Comparison of ENCODE assay signal across 10 cellular contexts in genomic region chr3:188397766-188398705, GRCh38.
DNase-seq lines count a peak whose midpoint lies in the region; ATAC-seq, FAIRE-seq and TF ChIP-seq lines count a peak whose summit lies in the region.
"Had no signal": no experiment of that assay in that cellular context is flagged by ENCODE, and none has a peak within 500 bp of the region (broad histone marks: within the 10 kb centered on the region; RNA-seq: fewer than 3 reads in every experiment).

No MANE protein-coding gene starts in this region.

- dilution Hi-C loops in keratinocyte (cut with MboI; ENCODE audit: extremely low pct_ligation_motif_present, low sequenced_read_pairs) = no loop called here

- H4K20me1 ChIP-seq in keratinocyte (ENCODE audit: control insufficient read depth, extremely low read depth, insufficient read depth, low read length) = no peaks in the 10 kb centered on the region

- intact Hi-C loops in activated CD4-positive, alpha-beta memory T cell treated with anti-CD3 and anti-CD28 coated beads for 36 hours (cut with micrococcal nuclease) = loop anchor here (10.0 kb wide), 3 partner anchors 117 to 593 kb away; no protein-coding TSS in a partner anchor

- no peak overlapping the region for H3K4me2 ChIP-seq in keratinocyte (ENCODE audit: control insufficient read depth, extremely low read depth, insufficient read depth, low read depth, low read length)

- H3K9me3 Mint-ChIP-seq in activated CD4-positive, alpha-beta memory T cell treated with anti-CD3 and anti-CD28 coated beads for 36 hours = peaks cover 2% of the 10 kb centered on the region
- H3K9me3 Mint-ChIP-seq in activated CD4-positive, alpha-beta memory T cell treated with anti-CD3 and anti-CD28 coated beads, Interleukin-2, amount 10 ng/mL, durations not matched to agents 7 days and 5 days = no peaks in the 10 kb centered on the region
- H3K9me3 Mint-ChIP-seq in activated naive CD8-positive, alpha-beta T cell treated with anti-CD3 and anti-CD28 coated beads, Interleukin-2, amount 10 ng/mL, durations not matched to agents 7 days and 5 days = peaks cover 4% of the 10 kb centered on the region
- peaks cover 8% of the 10 kb centered on the region for H3K9me3 Mint-ChIP-seq in stimulated activated memory B cell treated with anti-CD40 and anti-IgM and Interleukin-4, amounts not matched to agents 10 μg/mL and 1 μg/mL and 100 μg/mL, for 72 hours

- peak overlapping the region; percentile 11 for H3K4me3 Mint-ChIP-seq in activated CD4-positive, alpha-beta memory T cell treated with anti-CD3 and anti-CD28 coated beads for 36 hours
- no peak overlapping the region for H3K4me3 Mint-ChIP-seq in activated CD4-positive, alpha-beta memory T cell treated with anti-CD3 and anti-CD28 coated beads, Interleukin-2, amount 10 ng/mL, durations not matched to agents 7 days and 5 days
- H3K4me3 Mint-ChIP-seq in activated naive CD8-positive, alpha-beta T cell treated with anti-CD3 and anti-CD28 coated beads, Interleukin-2, amount 10 ng/mL, durations not matched to agents 7 days and 5 days = peak overlapping the region; percentile 62
- H3K4me3 Mint-ChIP-seq in stimulated activated memory B cell treated with anti-CD40 and anti-IgM and Interleukin-4, amounts not matched to agents 10 μg/mL and 1 μg/mL and 100 μg/mL, for 72 hours = peak overlapping the region; percentile 55

- H3K36me3 Mint-ChIP-seq in activated CD4-positive, alpha-beta memory T cell treated with anti-CD3 and anti-CD28 coated beads for 36 hours = peaks cover 8% of the 10 kb centered on the region
- H3K36me3 Mint-ChIP-seq in activated CD4-positive, alpha-beta memory T cell treated with anti-CD3 and anti-CD28 coated beads, Interleukin-2, amount 10 ng/mL, durations not matched to agents 7 days and 5 days (ENCODE audit: low read depth) = peaks cover 6% of the 10 kb centered on the region
- H3K36me3 Mint-ChIP-seq in activated naive CD8-positive, alpha-beta T cell treated with anti-CD3 and anti-CD28 coated beads, Interleukin-2, amount 10 ng/mL, durations not matched to agents 7 days and 5 days = peaks cover 24% of the 10 kb centered on the region
- H3K36me3 Mint-ChIP-seq in stimulated activated memory B cell treated with anti-CD40 and anti-IgM and Interleukin-4, amounts not matched to agents 10 μg/mL and 1 μg/mL and 100 μg/mL, for 72 hours = peaks cover 17% of the 10 kb centered on the region

- no peaks in the 10 kb centered on the region for H3K27me3 Mint-ChIP-seq in activated CD4-positive, alpha-beta memory T cell treated with anti-CD3 and anti-CD28 coated beads for 36 hours
- H3K27me3 Mint-ChIP-seq in activated CD4-positive, alpha-beta memory T cell treated with anti-CD3 and anti-CD28 coated beads, Interleukin-2, amount 10 ng/mL, durations not matched to agents 7 days and 5 days = peaks cover 3% of the 10 kb centered on the region
- no peaks in the 10 kb centered on the region for H3K27me3 Mint-ChIP-seq in activated naive CD8-positive, alpha-beta T cell treated with anti-CD3 and anti-CD28 coated beads, Interleukin-2, amount 10 ng/mL, durations not matched to agents 7 days and 5 days
- no peaks in the 10 kb centered on the region for H3K27me3 Mint-ChIP-seq in stimulated activated memory B cell treated with anti-CD40 and anti-IgM and Interleukin-4, amounts not matched to agents 10 μg/mL and 1 μg/mL and 100 μg/mL, for 72 hours

- no peak overlapping the region for H3K9ac ChIP-seq in keratinocyte (ENCODE audit: control insufficient read depth, extremely low read depth, insufficient read depth, low read length)
- H3K9ac ChIP-seq: GM23248 had no signal

- no peak overlapping the region for H3K4me3 ChIP-seq in keratinocyte (ENCODE audit: control insufficient read depth in 2 of 3, extremely low read depth in 1 of 3, insufficient read depth in 2 of 3, low read depth in 1 of 3, low read length in 3 of 3)
- H3K4me3 ChIP-seq: GM23248 had no signal

- ATAC-seq in activated naive CD8-positive, alpha-beta T cell treated with anti-CD3 and anti-CD28 coated beads, Interleukin-2, amount 10 ng/mL, durations not matched to agents 7 days and 5 days (ENCODE audit: low read depth) = no peak
- ATAC-seq in stimulated activated memory B cell treated with anti-CD40 and anti-IgM and Interleukin-4, amounts not matched to agents 10 μg/mL and 1 μg/mL and 100 μg/mL, for 72 hours = no peak
- no peak for ATAC-seq in omental fat pad (ENCODE audit: low FRiP score)

- no peaks in the 10 kb centered on the region for H3K9me3 ChIP-seq in keratinocyte (ENCODE audit: control insufficient read depth, low read depth, low read length)

- H3K9me1 ChIP-seq in keratinocyte (ENCODE audit: control insufficient read depth, extremely low read depth, insufficient read depth, low read length) = no peaks in the 10 kb centered on the region

- H3K27me3 ChIP-seq in keratinocyte (ENCODE audit: control insufficient read depth, extremely low read depth, insufficient read depth, low read length) = no peaks in the 10 kb centered on the region

- FAIRE-seq in keratinocyte (lab: Jason Lieb, UNC) = peak; percentile 5

- TF ChIP-seq CTCF in keratinocyte (optimal IDR thresholded peaks at IDR 0.05 in 1 of 3, IDR thresholded peaks at IDR 0.05 in 1 of 3, conservative IDR thresholded peaks at IDR 0.05 in 1 of 3; ENCODE audit: extremely low read depth in 1 of 3, insufficient read depth in 2 of 3, low read length in 3 of 3) = no peak
- TF ChIP-seq CTCF in omental fat pad (IDR thresholded peaks at IDR 0.05) = no peak

- DNase-seq in activated CD4-positive, alpha-beta memory T cell treated with anti-CD3 and anti-CD28 coated beads for 36 hours = peak; percentile 12
- no peak for DNase-seq in activated CD4-positive, alpha-beta memory T cell treated with anti-CD3 and anti-CD28 coated beads, Interleukin-2, amount 10 ng/mL, durations not matched to agents 7 days and 5 days
- DNase-seq in activated naive CD8-positive, alpha-beta T cell treated with anti-CD3 and anti-CD28 coated beads, Interleukin-2, amount 10 ng/mL, durations not matched to agents 7 days and 5 days = no peak
- DNase-seq in keratinocyte (ENCODE audit: low read depth, low spot score) (no peak), omental fat pad (ENCODE audit: low spot score) (no peak), Kasumi-1 (lab: John Stamatoyannopoulos, UW) (no peak), LoVo (ENCODE audit: low spot score) (no peak)
- DNase-seq: GF-D8, GM23248 had no signal

- H3K4me1 Mint-ChIP-seq in activated CD4-positive, alpha-beta memory T cell treated with anti-CD3 and anti-CD28 coated beads for 36 hours (ENCODE audit: low read depth) = peaks cover 58% of the 10 kb centered on the region
- peaks cover 34% of the 10 kb centered on the region for H3K4me1 Mint-ChIP-seq in activated CD4-positive, alpha-beta memory T cell treated with anti-CD3 and anti-CD28 coated beads, Interleukin-2, amount 10 ng/mL, durations not matched to agents 7 days and 5 days
- H3K4me1 Mint-ChIP-seq in activated naive CD8-positive, alpha-beta T cell treated with anti-CD3 and anti-CD28 coated beads, Interleukin-2, amount 10 ng/mL, durations not matched to agents 7 days and 5 days = peaks cover 43% of the 10 kb centered on the region
- H3K4me1 Mint-ChIP-seq in stimulated activated memory B cell treated with anti-CD40 and anti-IgM and Interleukin-4, amounts not matched to agents 10 μg/mL and 1 μg/mL and 100 μg/mL, for 72 hours = peaks cover 67% of the 10 kb centered on the region

- POLR2A ChIA-PET in activated CD4-positive, alpha-beta memory T cell treated with anti-CD3 and anti-CD28 coated beads for 36 hours (lab: Charles Lee) = no interaction called here
- POLR2A ChIA-PET in activated CD4-positive, alpha-beta memory T cell treated with anti-CD3 and anti-CD28 coated beads, Interleukin-2, amount 10 ng/mL, durations not matched to agents 7 days and 5 days (lab: Charles Lee) = no interaction called here
- POLR2A ChIA-PET in activated naive CD8-positive, alpha-beta T cell treated with anti-CD3 and anti-CD28 coated beads, Interleukin-2, amount 10 ng/mL, durations not matched to agents 7 days and 5 days (lab: Charles Lee) = no interaction called here

- H3K27ac ChIP-seq in keratinocyte (ENCODE audit: control insufficient read depth, insufficient read depth, low read length) = no peak overlapping the region
- H3K27ac ChIP-seq: GM23248 had no signal

- H3K4me1 ChIP-seq in keratinocyte (ENCODE audit: control insufficient read depth, extremely low read depth, insufficient read depth, low read length) = peaks cover 9% of the 10 kb centered on the region

- no peaks in the 10 kb centered on the region for H3K36me3 ChIP-seq in keratinocyte (ENCODE audit: control insufficient read depth in 2 of 2, extremely low read depth in 1 of 2, insufficient read depth in 2 of 2, low read length in 2 of 2)

- CTCF ChIA-PET in activated CD4-positive, alpha-beta memory T cell treated with anti-CD3 and anti-CD28 coated beads for 36 hours (lab: Charles Lee) = interaction anchor here (1.1 kb wide), 1 partner anchor 655 kb away, joined by 3 read pairs; no protein-coding TSS in a partner anchor
- CTCF ChIA-PET in activated CD4-positive, alpha-beta memory T cell treated with anti-CD3 and anti-CD28 coated beads, Interleukin-2, amount 10 ng/mL, durations not matched to agents 7 days and 5 days (lab: Charles Lee) = interaction anchor here (1.2 kb wide), 2 partner anchors 350 to 650 kb away, joined by 3 read pairs; no protein-coding TSS in a partner anchor

- no peak overlapping the region for H2AFZ ChIP-seq in keratinocyte (ENCODE audit: control insufficient read depth, low read length)
- H2AFZ ChIP-seq: GM23248 had no signal

- H3K27ac Mint-ChIP-seq in activated CD4-positive, alpha-beta memory T cell treated with anti-CD3 and anti-CD28 coated beads for 36 hours = no peak overlapping the region
- no peak overlapping the region for H3K27ac Mint-ChIP-seq in activated CD4-positive, alpha-beta memory T cell treated with anti-CD3 and anti-CD28 coated beads, Interleukin-2, amount 10 ng/mL, durations not matched to agents 7 days and 5 days
- peak overlapping the region; percentile 77 for H3K27ac Mint-ChIP-seq in activated naive CD8-positive, alpha-beta T cell treated with anti-CD3 and anti-CD28 coated beads, Interleukin-2, amount 10 ng/mL, durations not matched to agents 7 days and 5 days
- peak overlapping the region; percentile 84 for H3K27ac Mint-ChIP-seq in stimulated activated memory B cell treated with anti-CD40 and anti-IgM and Interleukin-4, amounts not matched to agents 10 μg/mL and 1 μg/mL and 100 μg/mL, for 72 hours

- no peaks in the 10 kb centered on the region for H3K79me2 ChIP-seq in keratinocyte (ENCODE audit: control insufficient read depth, insufficient read depth, low read length)

Comparison
In these comparisons a context has a peak if more than half of its experiments do, and no peak if none do; other contexts are left out.
1. H3K27ac Mint-ChIP-seq: peak in activated naive CD8-positive, alpha-beta T cell treated with anti-CD3 and anti-CD28 coated beads, Interleukin-2, amount 10 ng/mL, durations not matched to agents 7 days and 5 days (single experiment) and stimulated activated memory B cell treated with anti-CD40 and anti-IgM and Interleukin-4, amounts not matched to agents 10 μg/mL and 1 μg/mL and 100 μg/mL, for 72 hours (single experiment); none in activated CD4-positive, alpha-beta memory T cell treated with anti-CD3 and anti-CD28 coated beads for 36 hours (single experiment) and activated CD4-positive, alpha-beta memory T cell treated with anti-CD3 and anti-CD28 coated beads, Interleukin-2, amount 10 ng/mL, durations not matched to agents 7 days and 5 days (single experiment).